ENCODE assay signal across 8 cellular contexts in genomic region chr10:14952851-14953451, GRCh38. TPM values are rescaled to one million over a fixed set of nuclear protein-coding genes. Genes with fewer than 3 reads are reported as not detected.
DNase-seq lines count a peak whose midpoint lies in the region; ATAC-seq, FAIRE-seq and TF ChIP-seq lines count a peak whose summit lies in the region.

No MANE protein-coding gene starts in this region.

- H3K9me3 ChIP-seq in HEK293 (ENCODE audit: control insufficient read depth, insufficient read depth, low read depth, low read length) (no peaks in the 10 kb centered on the region), ascending aorta (no peaks in the 10 kb centered on the region), right lobe of liver (no peaks in the 10 kb centered on the region)

- no peak for DNase-seq in AG04449 (ENCODE audit: low read depth, low spot score)
- DNase-seq in ascending aorta (ENCODE audit: low spot score in 2 of 2): peak in 1 of 2 donors; percentile 18
- DNase-seq in right lobe of liver: no peak
- peak; percentile 13 for DNase-seq in urothelium cell line (ENCODE audit: low spot score)
- DNase-seq in T1000 (lab: John Stamatoyannopoulos, UW): no peak
- no peak for DNase-seq in activated effector memory CD4-positive, alpha-beta T cell treated with Interleukin-2 at 50 U/mL for 16 hours
- DNase-seq in NCI-H2107 (lab: John Stamatoyannopoulos, UW): no peak

- ATAC-seq in right lobe of liver: no peak

- H3K4me3 ChIP-seq in AG04449 (ENCODE audit: low read depth, low read length) (peak overlapping the region; percentile 97), HEK293 (ENCODE audit: low read depth, low read length) (peak overlapping the region; percentile 80), ascending aorta (peak overlapping the region; percentile 87 to 92), right lobe of liver (peak overlapping the region; percentile 56 to 75 (median 69))

- H3K4me1 ChIP-seq in HEK293 (ENCODE audit: control insufficient read depth, insufficient read depth, low read length) (0 out of 2 replicates have a peak, but pooled peaks cover 2% of the 10 kb centered on the region), ascending aorta (peaks cover 4 to 11% of the 10 kb centered on the region in 2 donors), right lobe of liver (peaks cover 0 to 5% (median 0%) of the 10 kb centered on the region in 4 donors)

- H3K27ac ChIP-seq in HEK293 (ENCODE audit: extremely low read depth, low read depth, low read length) (peak overlapping the region; percentile 48; the same call in 1 of the 2 replicates), ascending aorta (peak overlapping the region; percentile 89 to 91), right lobe of liver (peak overlapping the region in 1 of 3 donors; percentile 71)

- no peak for TF ChIP-seq POLR2A in right lobe of liver (IDR thresholded peaks at IDR 0.05)

- intact Hi-C loops in ascending aorta (cut with DNase I) (loop anchor here (10.0 kb wide), 3 partner anchors 218 to 1648 kb away; partner anchors contain the start of gene PHYH), right lobe of liver (cut with DNase I) (no loop called here)

- TF ChIP-seq CTCF in AG04449 (IDR thresholded peaks at IDR 0.05; ENCODE audit: insufficient read depth, low read length, missing control alignments) (peak; percentile 12), HEK293 (tag by site-specific recombination; IDR thresholded peaks at IDR 0.05) (no peak), ascending aorta (IDR thresholded peaks at IDR 0.05) (peak in 1 of 3 experiments; percentile 6), right lobe of liver (IDR thresholded peaks at IDR 0.05) (no peak)

- H3K27me3 ChIP-seq in ascending aorta (no peaks in the 10 kb centered on the region), right lobe of liver (no peaks in the 10 kb centered on the region)

- CTCF ChIA-PET in AG04449 (lab: Yijun Ruan, JAX) (interaction anchor here (0.7 to 2.4 kb wide), 7 partner anchors 19 to 416 kb away, joined by 3 to 21 read pairs (median 4); no protein-coding TSS in a partner anchor), HEK293 (lab: Yijun Ruan, JAX) (interaction anchor here (1.0 to 1.6 kb wide), 3 partner anchors 19 to 153 kb away, joined by 3 to 4 read pairs (median 3); no protein-coding TSS in a partner anchor)

- H3K36me3 ChIP-seq in HEK293 (ENCODE audit: control insufficient read depth in 2 of 2, insufficient read depth in 1 of 2, low read length in 2 of 2) (peaks cover 7 to 14% of the 10 kb centered on the region in 2 experiments; a peak in 2 of 3 replicates), ascending aorta (peaks cover 0 to 2% of the 10 kb centered on the region in 2 donors), right lobe of liver (peaks cover 0 to 4% (median 0%) of the 10 kb centered on the region in 4 donors)

- POLR2A ChIA-PET in AG04449 (lab: Yijun Ruan, JAX) (interaction anchor here (1.2 kb wide), 1 partner anchor 74 kb away, joined by 3 read pairs; the partner anchor contains the start of gene SUV39H2), HEK293 (lab: Yijun Ruan, JAX) (interaction anchor here (0.8 to 2.2 kb wide), 7 partner anchors 19 to 154 kb away, joined by 3 to 19 read pairs (median 5); partner anchors contain the start of genes CDNF, HSPA14, MSANTD7 and RPP38)

- FAIRE-seq in urothelium cell line (lab: Jason Lieb, UNC): no peak

- WGBS in right lobe of liver (ENCODE audit: insufficient coverage, low coverage, low lambda C conversion rate, missing lambda C conversion rate): 37% methylated on average over 7 of the region's 11 CpGs

TF ChIP-seq in HEK293, 187 proteins besides CTCF, POLR2A, EP300 and RAD21:
- peak; percentile 84 for TF ChIP-seq PRDM1 (tag by site-specific recombination; IDR thresholded peaks at IDR 0.05)
- TF ChIP-seq MZF1 (tag by site-specific recombination; IDR thresholded peaks at IDR 0.05; ENCODE audit: borderline replicate concordance): peak; percentile 22; the same call in 1 of the 2 replicates
- TF ChIP-seq ZIC2 (tag by site-specific recombination; IDR thresholded peaks at IDR 0.05): no peak; the same call in 1 of the 2 replicates
- 0 out of 2 replicates have a peak, but pooled peaks have one; percentile 14 for TF ChIP-seq FEZF1 (tag by site-specific recombination; IDR thresholded peaks at IDR 0.05)
- peak; percentile 32 for TF ChIP-seq ZBTB17 (tag by site-specific recombination; IDR thresholded peaks at IDR 0.05)
- no peak for TF ChIP-seq ZNF302 (tag by site-specific recombination; IDR thresholded peaks at IDR 0.05; ENCODE audit: low read depth)
- TF ChIP-seq ZNF335 (tag by site-specific recombination; conservative IDR thresholded peaks at IDR 0.05): peak; percentile 48; the same call in 1 of the 2 replicates
- TF ChIP-seq IKZF3 (tag by site-specific recombination; IDR thresholded peaks at IDR 0.05): 0 out of 2 replicates have a peak, but pooled peaks have one; percentile 23

RNA-seq across cellular contexts. Expression of gene DCLRE1C, which starts 0.9 kb away (rescaled TPM):
- total RNA-seq in ascending aorta: 8.6 TPM
- total RNA-seq in right lobe of liver: 1 to 10 TPM; 1.7 to 5.0 (median 3.0) TPM

RNA-seq across cellular contexts. Expression of gene MEIG1, which starts 6.2 kb away (rescaled TPM):
- total RNA-seq in ascending aorta (not detected), right lobe of liver (under 1 TPM in 1 of 6 experiments, not detected in 5; 0.51 TPM)
